Comparison of ENCODE assay signal across 11 cellular contexts in the genomic region with DNA sequence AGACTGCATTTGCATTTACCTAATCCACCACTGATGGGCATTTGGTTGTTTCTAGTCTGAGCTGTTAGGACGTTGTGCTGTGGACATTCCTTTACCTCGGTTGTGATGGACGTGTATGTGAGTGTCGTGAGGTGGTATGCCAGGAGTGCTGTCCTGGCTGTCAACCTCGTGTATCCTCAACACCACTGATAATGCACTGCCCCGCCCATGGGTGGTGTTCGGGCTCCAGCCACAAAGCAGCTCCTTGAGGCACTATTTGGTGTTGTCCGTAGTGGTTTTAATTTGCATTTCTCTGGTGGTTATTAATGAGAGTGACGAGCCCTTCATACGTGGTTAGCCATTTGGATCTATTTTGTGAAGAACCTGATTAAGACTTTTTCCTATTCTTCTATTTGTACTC.
DNase-seq lines count a peak whose midpoint lies in the region; ATAC-seq and TF ChIP-seq lines count a peak whose summit lies in the region.
"Had no signal": no experiment of that assay in that cellular context is flagged by ENCODE, and none has a peak within 500 bp of the region (broad histone marks: within the 10 kb centered on the region; RNA-seq: fewer than 3 reads in every experiment).

No MANE protein-coding gene starts in this region.

- DNase-seq in memory B cell (ENCODE audit: low spot score in 2 of 2): peak; percentile 36
- DNase-seq in uterus: no peak
- DNase-seq in GM03348 (ENCODE audit: low spot score): no peak
- DNase-seq in body of pancreas: no peak
- DNase-seq: activated CD8-positive, alpha-beta memory T cell treated with anti-CD3 and anti-CD28 coated beads, Interleukin-2, amount 50 U/mL, for 4 hours; effector CD4-positive, alpha-beta T cell; kidney; RPMI8226 had no signal

- H3K4me1 ChIP-seq in uterus (no peaks in the 10 kb centered on the region), body of pancreas (peaks cover 37% of the 10 kb centered on the region)

- TF ChIP-seq POLR2A in uterus (IDR thresholded peaks at IDR 0.05) (no peak), body of pancreas (IDR thresholded peaks at IDR 0.05) (no peak)

- H3K4me3 ChIP-seq in uterus (no peak overlapping the region), body of pancreas (no peak overlapping the region)

- H3K9me3 ChIP-seq in uterus (no peaks in the 10 kb centered on the region), body of pancreas (no peaks in the 10 kb centered on the region)

- no peaks in the 10 kb centered on the region for H3K27me3 Mint-ChIP-seq in memory B cell

- TF ChIP-seq CTCF in uterus (IDR thresholded peaks at IDR 0.05) (no peak), body of pancreas (IDR thresholded peaks at IDR 0.05) (no peak)

- H3K27me3 ChIP-seq in uterus (no peaks in the 10 kb centered on the region), body of pancreas (no peaks in the 10 kb centered on the region)

- peaks cover 5% of the 10 kb centered on the region for H3K36me3 Mint-ChIP-seq in memory B cell

- intact Hi-C loops in uterus (cut with DNase I; ENCODE audit: low total_unique reads): no loop called here
- intact Hi-C loops in body of pancreas (cut with DNase I): no loop called here

- peak overlapping the region; percentile 59 for H3K27ac Mint-ChIP-seq in memory B cell

- H3K36me3 ChIP-seq in uterus: no peaks in the 10 kb centered on the region
- H3K36me3 ChIP-seq in body of pancreas (replicated peaks in 1 of 2; ENCODE audit: insufficient read depth in 1 of 2, low read depth in 2 of 2): no peaks in the 10 kb centered on the region

- no peaks in the 10 kb centered on the region for H3K9me3 Mint-ChIP-seq in memory B cell

- WGBS in body of pancreas, 2 donors: 73 to 79% methylated on average over 10 of the region's 10 CpGs

- H3K27ac ChIP-seq in uterus (no peak overlapping the region), body of pancreas (no peak overlapping the region)

- peaks cover 62% of the 10 kb centered on the region for H3K4me1 Mint-ChIP-seq in memory B cell

- ATAC-seq in GM18867 (IDR thresholded peaks at IDR 0.05; ENCODE audit: unreplicated experiment) (peak; percentile 74), GM21619 (IDR thresholded peaks at IDR 0.05; ENCODE audit: unreplicated experiment) (peak; percentile 87), HG03558 (IDR thresholded peaks at IDR 0.05; ENCODE audit: extremely low read depth, unreplicated experiment) (peak; percentile 39), memory B cell (ENCODE audit: low read depth) (peak; percentile 74), body of pancreas (no peak)

- peak overlapping the region; percentile 36 for H3K4me3 Mint-ChIP-seq in memory B cell

Comparison
In these comparisons a context has a peak if more than half of its experiments do, and no peak if none do; other contexts are left out.
1. DNase-seq: peak in memory B cell (2 of 2); none in uterus (0 of 2), GM03348 (single experiment) and body of pancreas (0 of 4).